Comparison of ENCODE assay signal across 11 cellular contexts in genomic region chr5:83265318-83265717, GRCh38.
DNase-seq lines count a peak whose midpoint lies in the region; ATAC-seq and TF ChIP-seq lines count a peak whose summit lies in the region.
"Had no signal": no experiment of that assay in that cellular context is flagged by ENCODE, and none has a peak within 500 bp of the region (broad histone marks: within the 10 kb centered on the region; RNA-seq: fewer than 3 reads in every experiment).

No MANE protein-coding gene starts in this region.

- no peaks in the 10 kb centered on the region for H3K36me3 ChIP-seq in Karpas-422 (ENCODE audit: insufficient read depth, low read length)
- no peaks in the 10 kb centered on the region for H3K36me3 ChIP-seq in gastroesophageal sphincter
- H3K36me3 ChIP-seq: ascending aorta had no signal

- H3K9me3 ChIP-seq in Karpas-422 (ENCODE audit: low read length) (no peaks in the 10 kb centered on the region), gastroesophageal sphincter (no peaks in the 10 kb centered on the region)
- H3K9me3 ChIP-seq: ascending aorta had no signal

- ATAC-seq in gastroesophageal sphincter: no peak
- ATAC-seq in HG02759 (IDR thresholded peaks at IDR 0.05; ENCODE audit: unreplicated experiment): no peak
- ATAC-seq in HG02938 (IDR thresholded peaks at IDR 0.05; ENCODE audit: unreplicated experiment): no peak

- TF ChIP-seq POLR2A in gastroesophageal sphincter (IDR thresholded peaks at IDR 0.05): no peak

- TF ChIP-seq CTCF in gastroesophageal sphincter (IDR thresholded peaks at IDR 0.05): no peak

- no peaks in the 10 kb centered on the region for H3K9me2 ChIP-seq in Karpas-422 (replicated peaks; ENCODE audit: insufficient read depth, low read length)

- H3K27me3 ChIP-seq in Karpas-422 (ENCODE audit: low read length): no peaks in the 10 kb centered on the region
- H3K27me3 ChIP-seq in gastroesophageal sphincter: no peaks in the 10 kb centered on the region
- H3K27me3 ChIP-seq: ascending aorta had no signal

- TF ChIP-seq EP300 in gastroesophageal sphincter (IDR thresholded peaks at IDR 0.05): no peak

- H3K4me2 ChIP-seq in Karpas-422 (ENCODE audit: low read depth, low read length, poor library complexity, severe bottlenecking): no peak overlapping the region

- DNase-seq in SIG-M5 treated with dmso at 0.1 percent for 504 hours (lab: John Stamatoyannopoulos, UW; ENCODE audit: unreplicated experiment) (peak; percentile 21), SIG-M5 (lab: John Stamatoyannopoulos, UW) (no peak), NCI-H748 treated with DMSO at 0.1 percent for 48 hours (lab: John Stamatoyannopoulos, UW) (peak; percentile 92), dermis blood vessel endothelial cell (peak; percentile 13), Karpas-422 (no peak)
- DNase-seq: erythroblast; stimulated activated CD8-positive, alpha-beta memory T cell treated with anti-CD3 and anti-CD28 coated beads, Interleukin-4, amount 100 ng/mL, for 48 hours had no signal

- H3K27ac ChIP-seq in Karpas-422 (ENCODE audit: low read length): no peak overlapping the region
- H3K27ac ChIP-seq in gastroesophageal sphincter: no peak overlapping the region
- H3K27ac ChIP-seq: ascending aorta had no signal

- H3K4me1 ChIP-seq in Karpas-422 (ENCODE audit: low read length): no peaks in the 10 kb centered on the region
- H3K4me1 ChIP-seq in gastroesophageal sphincter: peaks cover 0 to 4% (median 0%) of the 10 kb centered on the region in 3 donors
- H3K4me1 ChIP-seq: ascending aorta had no signal

- 21 to 27% methylated on average over 2 of the region's 2 CpGs for WGBS in gastroesophageal sphincter (ENCODE audit: low coverage in 1 of 2), 2 donors

- no peak overlapping the region for H3K9ac ChIP-seq in Karpas-422 (ENCODE audit: low read length)

- H2AFZ ChIP-seq in Karpas-422 (ENCODE audit: low read length): no peak overlapping the region

- H3K79me2 ChIP-seq in Karpas-422 (ENCODE audit: low read length): no peaks in the 10 kb centered on the region

- no peak overlapping the region for H3K4me3 ChIP-seq in Karpas-422 (ENCODE audit: low read length)
- no peak overlapping the region for H3K4me3 ChIP-seq in gastroesophageal sphincter
- H3K4me3 ChIP-seq: ascending aorta had no signal

- no peaks in the 10 kb centered on the region for H4K20me1 ChIP-seq in Karpas-422 (ENCODE audit: insufficient read depth, low read depth, low read length)

Comparison
In these comparisons a context has a peak if more than half of its experiments do, and no peak if none do; other contexts are left out.
1. DNase-seq: peak in SIG-M5 treated with dmso at 0.1 percent for 504 hours (single experiment), NCI-H748 treated with DMSO at 0.1 percent for 48 hours (single experiment) and dermis blood vessel endothelial cell (single experiment); none in SIG-M5 (single experiment) and Karpas-422 (single experiment).